In the genomic region with DNA sequence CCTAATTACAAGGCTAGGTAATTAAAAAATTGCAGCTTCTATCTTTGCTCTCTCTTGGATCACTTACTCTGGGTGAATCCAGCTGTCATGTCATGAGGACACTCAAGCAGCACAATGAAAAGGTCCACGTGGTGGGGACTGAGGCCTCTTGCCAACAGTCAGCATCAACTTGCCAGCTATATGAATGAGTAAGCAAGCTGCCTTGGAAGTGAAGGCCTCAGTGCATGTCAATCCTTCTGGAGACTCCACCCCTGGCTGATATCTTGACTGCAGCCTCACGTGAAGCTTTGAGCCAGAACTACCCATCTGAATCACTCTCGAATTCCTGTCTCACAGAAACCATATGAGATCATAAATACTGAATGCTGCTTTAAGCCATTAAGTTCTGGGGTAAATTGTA, we compare ENCODE assay signal across 11 cellular contexts.
A peak's percentile ranks its signal among the peaks of the same experiment; 100 is the strongest.
DNase-seq lines count a peak whose midpoint lies in the region; FAIRE-seq and TF ChIP-seq lines count a peak whose summit lies in the region.
"Had no signal": no experiment of that assay in that cellular context is flagged by ENCODE, and none has a peak within 500 bp of the region (broad histone marks: within the 10 kb centered on the region; RNA-seq: fewer than 3 reads in every experiment).

No MANE protein-coding gene starts in this region.

- H3K27me3 Mint-ChIP-seq in activated naive CD4-positive, alpha-beta T cell treated with anti-CD3 and anti-CD28 coated beads for 36 hours (ENCODE audit: low read depth): no peaks in the 10 kb centered on the region
- H3K27me3 Mint-ChIP-seq: naive thymus-derived CD4-positive, alpha-beta T cell had no signal

- TF ChIP-seq CTCF in epithelial cell of proximal tubule (conservative IDR thresholded peaks at IDR 0.05; ENCODE audit: low read depth, low read length): no peak

- no peak overlapping the region for H3K4me3 ChIP-seq in epithelial cell of proximal tubule (ENCODE audit: low read depth, low read length)
- H3K4me3 ChIP-seq: GM12878 had no signal

- peak; percentile 67 for DNase-seq in H54 (ENCODE audit: insufficient read length, low spot score)
- DNase-seq in RCC 7860 (ENCODE audit: low spot score): peak; percentile 75
- DNase-seq in epithelial cell of proximal tubule (ENCODE audit: low read depth): peak; percentile 33
- DNase-seq in pulmonary artery endothelial cell (ENCODE audit: low read depth, low spot score): peak; percentile 87
- no peak for DNase-seq in activated naive CD4-positive, alpha-beta T cell treated with anti-CD3 and anti-CD28 coated beads for 36 hours
- DNase-seq in GM12892 (ENCODE audit: insufficient read length): no peak
- DNase-seq in SIG-M5 (lab: John Stamatoyannopoulos, UW): no peak
- DNase-seq: activated naive CD4-positive, alpha-beta T cell treated with anti-CD3 and anti-CD28 coated beads, Interleukin-2, amount 50 U/mL, for 16 hours; naive thymus-derived CD4-positive, alpha-beta T cell; NCI-H774 had no signal

- FAIRE-seq in H54 (lab: Jason Lieb, UNC) (peak; percentile 83), RCC 7860 (lab: Jason Lieb, UNC) (peak; percentile 39), GM12892 (lab: Jason Lieb, UNC) (no peak)
- FAIRE-seq: GM12878 had no signal

- CTCF ChIA-PET in activated naive CD4-positive, alpha-beta T cell treated with anti-CD3 and anti-CD28 coated beads for 36 hours (lab: Charles Lee): no interaction called here

- no peaks in the 10 kb centered on the region for H3K4me1 Mint-ChIP-seq in activated naive CD4-positive, alpha-beta T cell treated with anti-CD3 and anti-CD28 coated beads for 36 hours (ENCODE audit: low read depth)

- TF ChIP-seq POLR2A in H54 (IDR thresholded peaks at IDR 0.05; ENCODE audit: low read depth, low read length) (no peak), GM12892 (IDR thresholded peaks at IDR 0.05; ENCODE audit: low read depth, low read length) (no peak)

- H3K27ac Mint-ChIP-seq in activated naive CD4-positive, alpha-beta T cell treated with anti-CD3 and anti-CD28 coated beads for 36 hours: no peak overlapping the region
- H3K27ac Mint-ChIP-seq: naive thymus-derived CD4-positive, alpha-beta T cell had no signal

- no peaks in the 10 kb centered on the region for H3K36me3 Mint-ChIP-seq in activated naive CD4-positive, alpha-beta T cell treated with anti-CD3 and anti-CD28 coated beads for 36 hours (ENCODE audit: low read depth)

- intact Hi-C loops in activated naive CD4-positive, alpha-beta T cell treated with anti-CD3 and anti-CD28 coated beads for 36 hours (cut with micrococcal nuclease): no loop called here

- H3K4me3 Mint-ChIP-seq in activated naive CD4-positive, alpha-beta T cell treated with anti-CD3 and anti-CD28 coated beads for 36 hours: no peak overlapping the region
- H3K4me3 Mint-ChIP-seq: naive thymus-derived CD4-positive, alpha-beta T cell had no signal

- no peaks in the 10 kb centered on the region for H3K9me3 Mint-ChIP-seq in activated naive CD4-positive, alpha-beta T cell treated with anti-CD3 and anti-CD28 coated beads for 36 hours

Comparison
In these comparisons a context has a peak if more than half of its experiments do, and no peak if none do; other contexts are left out.
1. DNase-seq: peak in H54 (single experiment), RCC 7860 (single experiment), epithelial cell of proximal tubule (single experiment) and pulmonary artery endothelial cell (single experiment); none in activated naive CD4-positive, alpha-beta T cell treated with anti-CD3 and anti-CD28 coated beads for 36 hours (single experiment), GM12892 (single experiment) and SIG-M5 (single experiment).